1 cellular context compared by ENCODE assay signal in genomic region chr1:18913065-18913502, GRCh38.
TF ChIP-seq lines count a peak whose summit lies in the region.

No MANE protein-coding gene starts in this region.

TF ChIP-seq in HepG2, 621 proteins besides CTCF, POLR2A, EP300 and RAD21 (continued from another document and continues in another):
- TF ChIP-seq SIN3A (IDR thresholded peaks at IDR 0.05; ENCODE audit: borderline replicate concordance, low read depth, low read length) (no peak), HOMEZ (CRISPR knock-in tag; IDR thresholded peaks at IDR 0.05; ENCODE audit: low read depth) (no peak), FOXO1 (CRISPR knock-in tag; IDR thresholded peaks at IDR 0.05) (no peak), ZNF724P (CRISPR knock-in tag; IDR thresholded peaks at IDR 0.05; ENCODE audit: borderline replicate concordance) (no peak), ZFP62 (CRISPR knock-in tag; IDR thresholded peaks at IDR 0.05) (no peak), ZNF790 (CRISPR knock-in tag; IDR thresholded peaks at IDR 0.05; ENCODE audit: borderline replicate concordance) (no peak), ZNF225 (CRISPR knock-in tag; IDR thresholded peaks at IDR 0.05) (no peak), ZUFSP (CRISPR knock-in tag; IDR thresholded peaks at IDR 0.05; ENCODE audit: borderline replicate concordance) (no peak), PRDM4 (CRISPR knock-in tag; IDR thresholded peaks at IDR 0.05; ENCODE audit: borderline replicate concordance) (no peak), MYNN (CRISPR knock-in tag; IDR thresholded peaks at IDR 0.05; ENCODE audit: low read depth) (no peak), CEBPG (CRISPR knock-in tag; IDR thresholded peaks at IDR 0.05) (no peak), PRDM15 (CRISPR knock-in tag; IDR thresholded peaks at IDR 0.05) (0 out of 2 replicates have a peak, but pooled peaks have one; percentile 23), YEATS4 (CRISPR knock-in tag; IDR thresholded peaks at IDR 0.05; ENCODE audit: borderline replicate concordance) (peak; percentile 45; the same call in 1 of the 2 replicates), ZNF609 (CRISPR knock-in tag; IDR thresholded peaks at IDR 0.05; ENCODE audit: borderline replicate concordance) (no peak), ZNF816 (CRISPR knock-in tag; IDR thresholded peaks at IDR 0.05; ENCODE audit: borderline replicate concordance) (no peak), ZBTB43 (CRISPR knock-in tag; conservative IDR thresholded peaks at IDR 0.05) (no peak), RFX5 (IDR thresholded peaks at IDR 0.05; ENCODE audit: low read depth, low read length) (no peak; the same call in 1 of the 2 replicates), HOXA5 (CRISPR knock-in tag; IDR thresholded peaks at IDR 0.05) (0 out of 2 replicates have a peak, but pooled peaks have one; percentile 55), POLR2G (IDR thresholded peaks at IDR 0.05; ENCODE audit: low read depth, low read length) (no peak), RARA (CRISPR knock-in tag; IDR thresholded peaks at IDR 0.05) (no peak), MAX (IDR thresholded peaks at IDR 0.05) (no peak; the same call in 1 of the 2 replicates), TSC22D2 (CRISPR knock-in tag; IDR thresholded peaks at IDR 0.05; ENCODE audit: borderline replicate concordance) (no peak), ZNF781 (CRISPR knock-in tag; IDR thresholded peaks at IDR 0.05; ENCODE audit: borderline replicate concordance, not compliant biosample characterization) (no peak), POGK (CRISPR knock-in tag; conservative IDR thresholded peaks at IDR 0.05) (0 out of 2 replicates have a peak, but pooled peaks have one; percentile 64), PCBP2 (optimal IDR thresholded peaks at IDR 0.05; ENCODE audit: low read depth, low read length, poor library complexity, severe bottlenecking) (no peak), AFF4 (CRISPR knock-in tag; IDR thresholded peaks at IDR 0.05) (no peak), CHD2 (IDR thresholded peaks at IDR 0.05; ENCODE audit: low read depth, low read length) (no peak), MXD4 (CRISPR knock-in tag; IDR thresholded peaks at IDR 0.05) (no peak), PTBP1 (IDR thresholded peaks at IDR 0.05; ENCODE audit: low read depth, low read length, poor library complexity, severe bottlenecking) (no peak), ZBTB20 (CRISPR knock-in tag; IDR thresholded peaks at IDR 0.05; ENCODE audit: borderline replicate concordance, low read depth) (no peak)
